Comparison of ENCODE assay signal across 26 cellular contexts in genomic region chr3:172018364-172018763, GRCh38.
"Had no signal": no experiment of that assay in that cellular context is flagged by ENCODE, and none has a peak within 500 bp of the region (broad histone marks: within the 10 kb centered on the region; RNA-seq: fewer than 3 reads in every experiment).

No MANE protein-coding gene starts in this region.

- H3K4me1 ChIP-seq: esophagus muscularis mucosa, gastroesophageal sphincter had no signal

- H3K27me3 ChIP-seq: brain microvascular endothelial cell, esophagus muscularis mucosa, gastroesophageal sphincter had no signal

- H3K9me3 ChIP-seq: esophagus muscularis mucosa, gastroesophageal sphincter had no signal

- DNase-seq: activated B cell treated with CpG ODN at 0.5 μM for 24 hours; activated CD4-positive, alpha-beta T cell treated with anti-CD3 and anti-CD28 coated beads for 48 hours; activated CD4-positive, alpha-beta T cell treated with anti-CD3 and anti-CD28 coated beads, Interleukin-2, amount 50 U/mL, for 1 hour; activated CD4-positive, alpha-beta T cell treated with anti-CD3 and anti-CD28 coated beads, Interleukin-2, amount 50 U/mL, for 48 hours; activated CD8-positive, alpha-beta memory T cell treated with anti-CD3 and anti-CD28 coated beads for 24 hours; activated CD8-positive, alpha-beta T cell treated with anti-CD3 and anti-CD28 coated beads for 36 hours; activated effector memory CD4-positive, alpha-beta T cell treated with Interleukin-2 at 50 U/mL for 16 hours; activated gamma-delta T cell treated with Interleukin-2 at 50 U/mL for 16 hours; activated naive CD4-positive, alpha-beta T cell treated with anti-CD3 and anti-CD28 coated beads, Interleukin-2, amount 50 U/mL, for 16 hours; activated naive CD4-positive, alpha-beta T cell treated with Interleukin-2 at 50 U/mL for 16 hours; activated T-cell treated with anti-CD3 and anti-CD28 coated beads, Interleukin-2, amount 50 U/mL, for 4 hours; amniotic stem cell; anterior cingulate cortex; brain microvascular endothelial cell; effector CD4-positive, alpha-beta T cell; effector memory CD8-positive, alpha-beta T cell; erythroblast; foreskin melanocyte; head of caudate nucleus; hippocampal formation; WERI-Rb-1 had no signal

- H3K36me3 ChIP-seq: brain microvascular endothelial cell, esophagus muscularis mucosa, gastroesophageal sphincter, WERI-Rb-1 had no signal

- H3K27ac ChIP-seq: brain microvascular endothelial cell, coronary artery, esophagus muscularis mucosa, gastroesophageal sphincter, WERI-Rb-1 had no signal

- ATAC-seq: activated CD4-positive, CD25-positive, alpha-beta regulatory T cell treated with anti-CD3 and anti-CD28 coated beads, Interleukin-2, amount 50 U/mL, for 24 hours; activated CD8-positive, alpha-beta T cell treated with anti-CD3 and anti-CD28 coated beads for 36 hours; activated T-cell treated with anti-CD3 and anti-CD28 coated beads, Interleukin-2, amount 50 U/mL, for 4 hours; activated T-helper 17 cell treated with anti-CD3 and anti-CD28 coated beads, Interleukin-2, amount 50 U/mL, for 72 hours; effector memory CD8-positive, alpha-beta T cell; gastroesophageal sphincter had no signal

- H3K4me3 ChIP-seq: coronary artery, esophagus muscularis mucosa, gastroesophageal sphincter had no signal
